Comparison of ENCODE assay signal across 27 cellular contexts in genomic region chr12:131006036-131006735, GRCh38. TPM values are rescaled to one million over a fixed set of nuclear protein-coding genes. Genes with fewer than 3 reads are reported as not detected.
"Had no signal": no experiment of that assay in that cellular context is flagged by ENCODE, and none has a peak within 500 bp of the region (broad histone marks: within the 10 kb centered on the region; RNA-seq: fewer than 3 reads in every experiment).

No MANE protein-coding gene starts in this region.

- DNase-seq: activated CD4-positive, alpha-beta memory T cell treated with anti-CD3 and anti-CD28 coated beads, Interleukin-2, amount 10 ng/mL, durations not matched to agents 7 days and 5 days; activated CD4-positive, alpha-beta T cell treated with anti-CD3 and anti-CD28 coated beads for 36 hours; activated CD4-positive, alpha-beta T cell treated with anti-CD3 and anti-CD28 coated beads, Interleukin-2, amount 50 U/mL, for 1 hour; activated gamma-delta T cell; activated naive CD4-positive, alpha-beta T cell treated with anti-CD3 and anti-CD28 coated beads, Interleukin-2, amount 10 ng/mL, durations not matched to agents 7 days and 5 days; activated naive CD8-positive, alpha-beta T cell treated with anti-CD3 and anti-CD28 coated beads for 36 hours; activated T-cell treated with anti-CD3 and anti-CD28 coated beads for 4 hours; activated T-cell treated with anti-CD3 and anti-CD28 coated beads, Interleukin-2, amount 50 U/mL, for 48 hours; adrenal gland; central memory CD4-positive, alpha-beta T cell; Kasumi-1; KBM-7; NCI-H1105 treated with DMSO at 0.1 percent for 48 hours; NCI-H146; NCI-H2029 treated with DMSO at 0.1 percent for 48 hours; NCI-H345; NCI-H510A; NCI-H526 treated with DMSO at 0.1 percent for 48 hours; NCI-H82; T-cell; T-helper 2 cell; T1000; WERI-Rb-1 had no signal

- H3K27ac Mint-ChIP-seq: activated CD4-positive, alpha-beta memory T cell treated with anti-CD3 and anti-CD28 coated beads, Interleukin-2, amount 10 ng/mL, durations not matched to agents 7 days and 5 days; activated CD4-positive, alpha-beta T cell treated with anti-CD3 and anti-CD28 coated beads for 36 hours; activated naive CD4-positive, alpha-beta T cell treated with anti-CD3 and anti-CD28 coated beads, Interleukin-2, amount 10 ng/mL, durations not matched to agents 7 days and 5 days; activated naive CD8-positive, alpha-beta T cell treated with anti-CD3 and anti-CD28 coated beads for 36 hours; activated T-helper 17 cell treated with anti-CD3 and anti-CD28 coated beads, Interleukin-2, amount 50 U/mL, for 72 hours; T-cell had no signal

- H3K9me3 Mint-ChIP-seq: activated CD4-positive, alpha-beta memory T cell treated with anti-CD3 and anti-CD28 coated beads, Interleukin-2, amount 10 ng/mL, durations not matched to agents 7 days and 5 days; activated naive CD4-positive, alpha-beta T cell treated with anti-CD3 and anti-CD28 coated beads, Interleukin-2, amount 10 ng/mL, durations not matched to agents 7 days and 5 days; activated naive CD8-positive, alpha-beta T cell treated with anti-CD3 and anti-CD28 coated beads for 36 hours; activated T-helper 17 cell treated with anti-CD3 and anti-CD28 coated beads, Interleukin-2, amount 50 U/mL, for 72 hours; T-cell had no signal

- H3K36me3 Mint-ChIP-seq: activated naive CD4-positive, alpha-beta T cell treated with anti-CD3 and anti-CD28 coated beads, Interleukin-2, amount 10 ng/mL, durations not matched to agents 7 days and 5 days; activated naive CD8-positive, alpha-beta T cell treated with anti-CD3 and anti-CD28 coated beads for 36 hours; T-cell had no signal

- H3K4me1 Mint-ChIP-seq: activated CD4-positive, alpha-beta memory T cell treated with anti-CD3 and anti-CD28 coated beads, Interleukin-2, amount 10 ng/mL, durations not matched to agents 7 days and 5 days; activated naive CD4-positive, alpha-beta T cell treated with anti-CD3 and anti-CD28 coated beads, Interleukin-2, amount 10 ng/mL, durations not matched to agents 7 days and 5 days; activated naive CD8-positive, alpha-beta T cell treated with anti-CD3 and anti-CD28 coated beads for 36 hours; activated T-helper 17 cell treated with anti-CD3 and anti-CD28 coated beads, Interleukin-2, amount 50 U/mL, for 72 hours; T-cell had no signal

- H3K4me1 ChIP-seq: adrenal gland, breast epithelium had no signal

- ATAC-seq: activated CD4-positive, alpha-beta T cell treated with anti-CD3 and anti-CD28 coated beads for 36 hours; activated T-helper 17 cell treated with anti-CD3 and anti-CD28 coated beads, Interleukin-2, amount 50 U/mL, for 72 hours had no signal

- H3K27me3 Mint-ChIP-seq: activated CD4-positive, alpha-beta memory T cell treated with anti-CD3 and anti-CD28 coated beads, Interleukin-2, amount 10 ng/mL, durations not matched to agents 7 days and 5 days; activated CD4-positive, alpha-beta T cell treated with anti-CD3 and anti-CD28 coated beads for 36 hours; activated naive CD8-positive, alpha-beta T cell treated with anti-CD3 and anti-CD28 coated beads for 36 hours; activated T-helper 17 cell treated with anti-CD3 and anti-CD28 coated beads, Interleukin-2, amount 50 U/mL, for 72 hours had no signal

- H3K27me3 ChIP-seq: adrenal gland had no signal

- H3K4me3 Mint-ChIP-seq: activated CD4-positive, alpha-beta memory T cell treated with anti-CD3 and anti-CD28 coated beads, Interleukin-2, amount 10 ng/mL, durations not matched to agents 7 days and 5 days; activated CD4-positive, alpha-beta T cell treated with anti-CD3 and anti-CD28 coated beads for 36 hours; activated naive CD4-positive, alpha-beta T cell treated with anti-CD3 and anti-CD28 coated beads, Interleukin-2, amount 10 ng/mL, durations not matched to agents 7 days and 5 days; activated naive CD8-positive, alpha-beta T cell treated with anti-CD3 and anti-CD28 coated beads for 36 hours; activated T-helper 17 cell treated with anti-CD3 and anti-CD28 coated beads, Interleukin-2, amount 50 U/mL, for 72 hours; T-cell had no signal

- H3K27ac ChIP-seq: adrenal gland, breast epithelium, SK-N-MC, WERI-Rb-1 had no signal

- H3K36me3 ChIP-seq: adrenal gland, breast epithelium, WERI-Rb-1 had no signal

- H3K4me3 ChIP-seq: adrenal gland, breast epithelium, SK-N-MC had no signal

- H3K9me3 ChIP-seq: breast epithelium had no signal

RNA-seq across cellular contexts. Expression of gene ADGRD1, which starts 52.5 kb away (rescaled TPM):
- total RNA-seq: RPMI7951 had no signal
